ENCODE assay signal across 1 cellular context in the genomic region with DNA sequence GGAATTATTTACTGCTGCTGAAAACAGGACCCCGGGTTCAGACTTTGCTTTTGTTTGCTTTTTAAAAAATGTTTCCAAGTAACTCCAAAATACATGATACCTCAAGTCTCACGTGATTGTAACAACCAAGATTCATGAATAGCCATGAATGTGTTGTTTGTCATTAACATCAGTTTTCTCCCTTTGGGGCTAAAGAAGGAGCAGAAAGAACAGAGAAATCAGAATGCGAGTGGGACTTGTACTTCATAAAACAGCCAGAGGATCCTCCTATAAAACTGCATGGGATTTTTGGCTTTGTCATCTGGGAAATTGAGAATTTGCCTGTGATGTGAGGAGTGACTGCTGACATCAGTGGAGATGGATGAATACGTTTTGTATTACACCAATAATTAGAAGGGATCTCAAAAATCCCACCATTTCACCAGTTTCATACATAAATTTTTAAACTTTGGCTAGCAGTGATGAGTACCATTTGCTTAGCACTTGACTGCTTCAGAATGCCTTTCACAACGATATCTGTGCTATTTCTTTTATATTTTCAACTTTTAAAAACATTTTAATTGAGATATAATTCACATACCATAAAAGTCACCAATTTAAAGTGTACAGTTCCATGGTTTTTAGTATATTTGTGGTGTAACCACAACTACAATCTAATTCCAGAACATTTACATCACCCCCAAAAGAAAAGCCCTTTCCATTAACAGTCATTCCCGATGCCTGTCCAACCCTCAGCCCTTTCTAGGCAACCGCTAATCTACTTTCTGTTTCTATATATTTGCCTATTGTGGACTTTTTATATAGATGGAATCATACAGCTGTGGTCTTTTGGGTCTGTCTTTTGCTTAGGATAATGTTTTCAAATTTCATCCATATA.
A peak's percentile ranks its signal among the peaks of the same experiment; 100 is the strongest.
TF ChIP-seq lines count a peak whose summit lies in the region.

No MANE protein-coding gene starts in this region.

TF ChIP-seq in HepG2, 621 proteins besides CTCF, POLR2A, EP300 and RAD21 (continued from another document):
- TF ChIP-seq, protein P1, sequence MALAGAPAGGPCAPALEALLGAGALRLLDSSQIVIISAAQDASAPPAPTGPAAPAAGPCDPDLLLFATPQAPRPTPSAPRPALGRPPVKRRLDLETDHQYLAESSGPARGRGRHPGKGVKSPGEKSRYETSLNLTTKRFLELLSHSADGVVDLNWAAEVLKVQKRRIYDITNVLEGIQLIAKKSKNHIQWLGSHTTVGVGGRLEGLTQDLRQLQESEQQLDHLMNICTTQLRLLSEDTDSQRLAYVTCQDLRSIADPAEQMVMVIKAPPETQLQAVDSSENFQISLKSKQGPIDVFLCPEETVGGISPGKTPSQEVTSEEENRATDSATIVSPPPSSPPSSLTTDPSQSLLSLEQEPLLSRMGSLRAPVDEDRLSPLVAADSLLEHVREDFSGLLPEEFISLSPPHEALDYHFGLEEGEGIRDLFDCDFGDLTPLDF (CRISPR knock-in tag; IDR thresholded peaks at IDR 0.05): no peak
- TF ChIP-seq, protein P2, sequence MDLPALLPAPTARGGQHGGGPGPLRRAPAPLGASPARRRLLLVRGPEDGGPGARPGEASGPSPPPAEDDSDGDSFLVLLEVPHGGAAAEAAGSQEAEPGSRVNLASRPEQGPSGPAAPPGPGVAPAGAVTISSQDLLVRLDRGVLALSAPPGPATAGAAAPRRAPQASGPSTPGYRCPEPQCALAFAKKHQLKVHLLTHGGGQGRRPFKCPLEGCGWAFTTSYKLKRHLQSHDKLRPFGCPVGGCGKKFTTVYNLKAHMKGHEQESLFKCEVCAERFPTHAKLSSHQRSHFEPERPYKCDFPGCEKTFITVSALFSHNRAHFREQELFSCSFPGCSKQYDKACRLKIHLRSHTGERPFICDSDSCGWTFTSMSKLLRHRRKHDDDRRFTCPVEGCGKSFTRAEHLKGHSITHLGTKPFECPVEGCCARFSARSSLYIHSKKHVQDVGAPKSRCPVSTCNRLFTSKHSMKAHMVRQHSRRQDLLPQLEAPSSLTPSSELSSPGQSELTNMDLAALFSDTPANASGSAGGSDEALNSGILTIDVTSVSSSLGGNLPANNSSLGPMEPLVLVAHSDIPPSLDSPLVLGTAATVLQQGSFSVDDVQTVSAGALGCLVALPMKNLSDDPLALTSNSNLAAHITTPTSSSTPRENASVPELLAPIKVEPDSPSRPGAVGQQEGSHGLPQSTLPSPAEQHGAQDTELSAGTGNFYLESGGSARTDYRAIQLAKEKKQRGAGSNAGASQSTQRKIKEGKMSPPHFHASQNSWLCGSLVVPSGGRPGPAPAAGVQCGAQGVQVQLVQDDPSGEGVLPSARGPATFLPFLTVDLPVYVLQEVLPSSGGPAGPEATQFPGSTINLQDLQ (CRISPR knock-in tag; IDR thresholded peaks at IDR 0.05): no peak
- TF ChIP-seq HIVEP1 (CRISPR knock-in tag; IDR thresholded peaks at IDR 0.05): no peak
- TF ChIP-seq MEF2D (CRISPR knock-in tag; IDR thresholded peaks at IDR 0.05): no peak
- TF ChIP-seq, protein P3, sequence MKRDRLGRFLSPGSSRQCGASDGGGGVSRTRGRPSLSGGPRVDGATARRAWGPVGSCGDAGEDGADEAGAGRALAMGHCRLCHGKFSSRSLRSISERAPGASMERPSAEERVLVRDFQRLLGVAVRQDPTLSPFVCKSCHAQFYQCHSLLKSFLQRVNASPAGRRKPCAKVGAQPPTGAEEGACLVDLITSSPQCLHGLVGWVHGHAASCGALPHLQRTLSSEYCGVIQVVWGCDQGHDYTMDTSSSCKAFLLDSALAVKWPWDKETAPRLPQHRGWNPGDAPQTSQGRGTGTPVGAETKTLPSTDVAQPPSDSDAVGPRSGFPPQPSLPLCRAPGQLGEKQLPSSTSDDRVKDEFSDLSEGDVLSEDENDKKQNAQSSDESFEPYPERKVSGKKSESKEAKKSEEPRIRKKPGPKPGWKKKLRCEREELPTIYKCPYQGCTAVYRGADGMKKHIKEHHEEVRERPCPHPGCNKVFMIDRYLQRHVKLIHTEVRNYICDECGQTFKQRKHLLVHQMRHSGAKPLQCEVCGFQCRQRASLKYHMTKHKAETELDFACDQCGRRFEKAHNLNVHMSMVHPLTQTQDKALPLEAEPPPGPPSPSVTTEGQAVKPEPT (CRISPR knock-in tag; IDR thresholded peaks at IDR 0.05; ENCODE audit: low read depth): no peak
- TF ChIP-seq, protein P4, sequence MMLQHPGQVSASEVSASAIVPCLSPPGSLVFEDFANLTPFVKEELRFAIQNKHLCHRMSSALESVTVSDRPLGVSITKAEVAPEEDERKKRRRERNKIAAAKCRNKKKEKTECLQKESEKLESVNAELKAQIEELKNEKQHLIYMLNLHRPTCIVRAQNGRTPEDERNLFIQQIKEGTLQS (CRISPR knock-in tag; IDR thresholded peaks at IDR 0.05): no peak
- TF ChIP-seq ZNF572 (CRISPR knock-in tag; IDR thresholded peaks at IDR 0.05): no peak
- TF ChIP-seq RFX5 (IDR thresholded peaks at IDR 0.05; ENCODE audit: low read depth, low read length): no peak
- TF ChIP-seq ZKSCAN5 (CRISPR knock-in tag; IDR thresholded peaks at IDR 0.05): no peak
- peak; percentile 70 for TF ChIP-seq RBFOX2 (IDR thresholded peaks at IDR 0.05; ENCODE audit: low read depth, low read length)
- TF ChIP-seq ZC3H4 (CRISPR knock-in tag; IDR thresholded peaks at IDR 0.05; ENCODE audit: borderline replicate concordance): peak; percentile 79; the same call in 1 of the 2 replicates
- no peak for TF ChIP-seq ZNF251 (CRISPR knock-in tag; IDR thresholded peaks at IDR 0.05)
- no peak for TF ChIP-seq CC2D1A (CRISPR knock-in tag; IDR thresholded peaks at IDR 0.05)
- TF ChIP-seq, protein P5, sequence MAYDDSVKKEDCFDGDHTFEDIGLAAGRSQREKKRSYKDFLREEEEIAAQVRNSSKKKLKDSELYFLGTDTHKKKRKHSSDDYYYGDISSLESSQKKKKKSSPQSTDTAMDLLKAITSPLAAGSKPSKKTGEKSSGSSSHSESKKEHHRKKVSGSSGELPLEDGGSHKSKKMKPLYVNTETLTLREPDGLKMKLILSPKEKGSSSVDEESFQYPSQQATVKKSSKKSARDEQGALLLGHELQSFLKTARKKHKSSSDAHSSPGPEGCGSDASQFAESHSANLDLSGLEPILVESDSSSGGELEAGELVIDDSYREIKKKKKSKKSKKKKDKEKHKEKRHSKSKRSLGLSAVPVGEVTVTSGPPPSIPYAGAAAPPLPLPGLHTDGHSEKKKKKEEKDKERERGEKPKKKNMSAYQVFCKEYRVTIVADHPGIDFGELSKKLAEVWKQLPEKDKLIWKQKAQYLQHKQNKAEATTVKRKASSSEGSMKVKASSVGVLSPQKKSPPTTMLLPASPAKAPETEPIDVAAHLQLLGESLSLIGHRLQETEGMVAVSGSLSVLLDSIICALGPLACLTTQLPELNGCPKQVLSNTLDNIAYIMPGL (CRISPR knock-in tag; IDR thresholded peaks at IDR 0.05; ENCODE audit: borderline replicate concordance in 1 of 2, low read depth in 1 of 2): no peak
- no peak for TF ChIP-seq ELF3 (CRISPR knock-in tag; IDR thresholded peaks at IDR 0.05)
- no peak for TF ChIP-seq ZNF367 (CRISPR knock-in tag; IDR thresholded peaks at IDR 0.05; ENCODE audit: borderline replicate concordance)
- no peak for TF ChIP-seq ZNF510 (CRISPR knock-in tag; IDR thresholded peaks at IDR 0.05; ENCODE audit: low read depth)
- no peak for TF ChIP-seq ZNF282 (IDR thresholded peaks at IDR 0.05; ENCODE audit: partially characterized antibody)
- no peak for TF ChIP-seq ZNF75D (CRISPR knock-in tag; IDR thresholded peaks at IDR 0.05; ENCODE audit: borderline replicate concordance)
- TF ChIP-seq, protein P6, sequence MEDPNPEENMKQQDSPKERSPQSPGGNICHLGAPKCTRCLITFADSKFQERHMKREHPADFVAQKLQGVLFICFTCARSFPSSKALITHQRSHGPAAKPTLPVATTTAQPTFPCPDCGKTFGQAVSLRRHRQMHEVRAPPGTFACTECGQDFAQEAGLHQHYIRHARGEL (CRISPR knock-in tag; IDR thresholded peaks at IDR 0.05): no peak
- TF ChIP-seq, protein P7, sequence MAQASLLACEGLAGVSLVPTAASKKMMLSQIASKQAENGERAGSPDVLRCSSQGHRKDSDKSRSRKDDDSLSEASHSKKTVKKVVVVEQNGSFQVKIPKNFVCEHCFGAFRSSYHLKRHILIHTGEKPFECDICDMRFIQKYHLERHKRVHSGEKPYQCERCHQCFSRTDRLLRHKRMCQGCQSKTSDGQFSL (CRISPR knock-in tag; IDR thresholded peaks at IDR 0.05): no peak
- no peak for TF ChIP-seq BRCA1 (CRISPR knock-in tag; IDR thresholded peaks at IDR 0.05)
- TF ChIP-seq, protein P8, sequence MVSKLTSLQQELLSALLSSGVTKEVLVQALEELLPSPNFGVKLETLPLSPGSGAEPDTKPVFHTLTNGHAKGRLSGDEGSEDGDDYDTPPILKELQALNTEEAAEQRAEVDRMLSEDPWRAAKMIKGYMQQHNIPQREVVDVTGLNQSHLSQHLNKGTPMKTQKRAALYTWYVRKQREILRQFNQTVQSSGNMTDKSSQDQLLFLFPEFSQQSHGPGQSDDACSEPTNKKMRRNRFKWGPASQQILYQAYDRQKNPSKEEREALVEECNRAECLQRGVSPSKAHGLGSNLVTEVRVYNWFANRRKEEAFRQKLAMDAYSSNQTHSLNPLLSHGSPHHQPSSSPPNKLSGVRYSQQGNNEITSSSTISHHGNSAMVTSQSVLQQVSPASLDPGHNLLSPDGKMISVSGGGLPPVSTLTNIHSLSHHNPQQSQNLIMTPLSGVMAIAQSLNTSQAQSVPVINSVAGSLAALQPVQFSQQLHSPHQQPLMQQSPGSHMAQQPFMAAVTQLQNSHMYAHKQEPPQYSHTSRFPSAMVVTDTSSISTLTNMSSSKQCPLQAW (CRISPR knock-in tag; IDR thresholded peaks at IDR 0.05): no peak
- TF ChIP-seq, protein P9, sequence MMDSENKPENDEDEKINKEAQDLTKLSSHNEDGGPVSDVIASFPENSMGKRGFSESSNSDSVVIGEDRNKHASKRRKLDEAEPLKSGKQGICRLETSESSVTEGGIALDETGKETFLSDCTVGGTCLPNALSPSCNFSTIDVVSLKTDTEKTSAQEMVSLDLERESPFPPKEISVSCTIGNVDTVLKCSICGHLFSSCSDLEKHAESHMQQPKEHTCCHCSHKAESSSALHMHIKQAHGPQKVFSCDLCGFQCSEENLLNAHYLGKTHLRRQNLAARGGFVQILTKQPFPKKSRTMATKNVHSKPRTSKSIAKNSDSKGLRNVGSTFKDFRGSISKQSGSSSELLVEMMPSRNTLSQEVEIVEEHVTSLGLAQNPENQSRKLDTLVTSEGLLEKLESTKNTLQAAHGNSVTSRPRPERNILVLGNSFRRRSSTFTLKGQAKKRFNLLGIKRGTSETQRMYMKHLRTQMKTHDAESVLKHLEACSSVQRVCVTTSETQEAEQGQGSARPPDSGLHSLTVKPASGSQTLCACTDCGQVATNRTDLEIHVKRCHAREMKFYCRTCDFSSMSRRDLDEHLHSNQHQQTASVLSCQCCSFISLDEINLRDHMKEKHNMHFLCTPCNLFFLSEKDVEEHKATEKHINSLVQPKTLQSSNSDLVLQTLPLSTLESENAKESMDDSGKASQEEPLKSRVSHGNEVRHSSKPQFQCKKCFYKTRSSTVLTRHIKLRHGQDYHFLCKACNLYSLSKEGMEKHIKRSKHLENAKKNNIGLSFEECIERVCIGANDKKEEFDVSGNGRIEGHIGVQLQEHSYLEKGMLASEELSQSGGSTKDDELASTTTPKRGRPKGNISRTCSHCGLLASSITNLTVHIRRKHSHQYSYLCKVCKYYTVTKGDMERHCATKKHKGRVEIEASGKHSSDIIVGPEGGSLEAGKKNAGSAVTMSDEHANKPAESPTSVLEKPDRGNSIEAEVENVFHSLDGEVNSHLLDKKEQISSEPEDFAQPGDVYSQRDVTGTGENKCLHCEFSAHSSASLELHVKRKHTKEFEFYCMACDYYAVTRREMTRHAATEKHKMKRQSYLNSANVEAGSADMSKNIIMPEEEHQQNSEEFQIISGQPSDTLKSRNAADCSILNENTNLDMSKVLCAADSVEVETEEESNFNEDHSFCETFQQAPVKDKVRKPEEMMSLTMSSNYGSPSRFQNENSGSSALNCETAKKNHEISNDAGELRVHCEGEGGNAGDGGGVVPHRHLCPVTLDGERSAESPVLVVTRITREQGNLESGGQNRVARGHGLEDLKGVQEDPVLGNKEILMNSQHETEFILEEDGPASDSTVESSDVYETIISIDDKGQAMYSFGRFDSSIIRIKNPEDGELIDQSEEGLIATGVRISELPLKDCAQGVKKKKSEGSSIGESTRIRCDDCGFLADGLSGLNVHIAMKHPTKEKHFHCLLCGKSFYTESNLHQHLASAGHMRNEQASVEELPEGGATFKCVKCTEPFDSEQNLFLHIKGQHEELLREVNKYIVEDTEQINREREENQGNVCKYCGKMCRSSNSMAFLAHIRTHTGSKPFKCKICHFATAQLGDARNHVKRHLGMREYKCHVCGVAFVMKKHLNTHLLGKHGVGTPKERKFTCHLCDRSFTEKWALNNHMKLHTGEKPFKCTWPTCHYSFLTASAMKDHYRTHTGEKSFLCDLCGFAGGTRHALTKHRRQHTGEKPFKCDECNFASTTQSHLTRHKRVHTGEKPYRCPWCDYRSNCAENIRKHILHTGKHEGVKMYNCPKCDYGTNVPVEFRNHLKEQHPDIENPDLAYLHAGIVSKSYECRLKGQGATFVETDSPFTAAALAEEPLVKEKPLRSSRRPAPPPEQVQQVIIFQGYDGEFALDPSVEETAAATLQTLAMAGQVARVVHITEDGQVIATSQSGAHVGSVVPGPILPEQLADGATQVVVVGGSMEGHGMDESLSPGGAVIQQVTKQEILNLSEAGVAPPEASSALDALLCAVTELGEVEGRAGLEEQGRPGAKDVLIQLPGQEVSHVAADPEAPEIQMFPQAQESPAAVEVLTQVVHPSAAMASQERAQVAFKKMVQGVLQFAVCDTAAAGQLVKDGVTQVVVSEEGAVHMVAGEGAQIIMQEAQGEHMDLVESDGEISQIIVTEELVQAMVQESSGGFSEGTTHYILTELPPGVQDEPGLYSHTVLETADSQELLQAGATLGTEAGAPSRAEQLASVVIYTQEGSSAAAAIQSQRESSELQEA (CRISPR knock-in tag; IDR thresholded peaks at IDR 0.05; ENCODE audit: not compliant biosample characterization): no peak
- TF ChIP-seq ZNF441 (CRISPR knock-in tag; IDR thresholded peaks at IDR 0.05; ENCODE audit: borderline replicate concordance): no peak
